In the genomic region with DNA sequence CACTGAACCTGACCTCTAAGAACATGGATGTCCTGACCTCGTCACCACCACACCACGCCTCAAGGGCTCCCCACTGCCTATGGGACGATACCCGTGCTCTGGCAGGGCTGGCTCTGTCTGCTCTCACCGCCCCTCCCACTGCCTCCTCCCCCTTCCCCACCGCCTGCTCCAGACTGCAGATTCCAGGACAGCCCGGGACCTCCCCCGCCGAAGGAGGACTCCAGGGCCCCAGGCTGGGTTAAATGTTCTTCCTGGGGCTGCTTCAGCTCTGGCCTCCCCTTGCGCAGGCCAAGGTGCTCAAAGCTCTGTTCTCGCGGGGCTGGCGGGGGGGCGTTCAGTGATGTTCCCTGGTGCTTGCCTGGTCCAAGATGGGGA, we compare ENCODE assay signal across 8 cellular contexts. TPM values are rescaled to one million over a fixed set of nuclear protein-coding genes. Genes with fewer than 3 reads are reported as not detected.
DNase-seq lines count a peak whose midpoint lies in the region; ATAC-seq, FAIRE-seq and TF ChIP-seq lines count a peak whose summit lies in the region.

No MANE protein-coding gene starts in this region.

- 5% methylated on average over 14 of the region's 14 CpGs for WGBS in thymus

- H3K27ac ChIP-seq in astrocyte (ENCODE audit: low read depth, low read length): no peak overlapping the region
- no peak overlapping the region for H3K27ac ChIP-seq in keratinocyte (ENCODE audit: control insufficient read depth, insufficient read depth, low read length)
- H3K27ac ChIP-seq in thymus (ENCODE audit: low read depth): no peak overlapping the region

- TF ChIP-seq POLR2A in GM12891 (IDR thresholded peaks at IDR 0.05; ENCODE audit: low read depth, low read length): no peak

- H4K20me1 ChIP-seq in astrocyte (ENCODE audit: insufficient read depth, low read length): peaks cover 3% of the 10 kb centered on the region
- no peaks in the 10 kb centered on the region for H4K20me1 ChIP-seq in keratinocyte (ENCODE audit: control insufficient read depth, extremely low read depth, insufficient read depth, low read length)

- no peaks in the 10 kb centered on the region for H3K36me3 ChIP-seq in astrocyte (ENCODE audit: insufficient read depth, low read length)
- no peaks in the 10 kb centered on the region for H3K36me3 ChIP-seq in keratinocyte (ENCODE audit: control insufficient read depth in 2 of 2, extremely low read depth in 1 of 2, insufficient read depth in 2 of 2, low read length in 2 of 2)
- no peaks in the 10 kb centered on the region for H3K36me3 ChIP-seq in thymus (ENCODE audit: control insufficient read depth, insufficient read depth)

- peak overlapping the region; percentile 94 for H3K4me2 ChIP-seq in astrocyte (ENCODE audit: low read length)
- H3K4me2 ChIP-seq in keratinocyte (ENCODE audit: control insufficient read depth, extremely low read depth, insufficient read depth, low read depth, low read length): peak overlapping the region; percentile 79

- dilution Hi-C loops in keratinocyte (cut with MboI; ENCODE audit: extremely low pct_ligation_motif_present, low sequenced_read_pairs): no loop called here

- no peaks in the 10 kb centered on the region for H3K9me1 ChIP-seq in keratinocyte (ENCODE audit: control insufficient read depth, extremely low read depth, insufficient read depth, low read length)

- H3K79me2 ChIP-seq in astrocyte (ENCODE audit: insufficient read depth, low read length) (peaks cover 5% of the 10 kb centered on the region), keratinocyte (ENCODE audit: control insufficient read depth, insufficient read depth, low read length) (no peaks in the 10 kb centered on the region)

- peak overlapping the region; percentile 71 for H3K4me3 Mint-ChIP-seq in astrocyte (ENCODE audit: unreplicated experiment)

- H3K27me3 ChIP-seq in astrocyte (ENCODE audit: insufficient read depth, low read length) (no peaks in the 10 kb centered on the region), keratinocyte (ENCODE audit: control insufficient read depth, extremely low read depth, insufficient read depth, low read length) (peaks cover 24% of the 10 kb centered on the region), thymus (ENCODE audit: control insufficient read depth, insufficient read depth) (peaks cover 64% of the 10 kb centered on the region)

- DNase-seq in HuH-7 (ENCODE audit: low spot score) (peak; percentile 88), astrocyte (ENCODE audit: low read depth) (peak; percentile 47), keratinocyte (ENCODE audit: low read depth, low spot score) (no peak), GM12891 (ENCODE audit: insufficient read length, low spot score) (no peak)

- no peak for FAIRE-seq in astrocyte (lab: Jason Lieb, UNC)
- FAIRE-seq in keratinocyte (lab: Jason Lieb, UNC): no peak
- FAIRE-seq in GM12891 (lab: Jason Lieb, UNC): no peak

- peak overlapping the region; percentile 96 for H2AFZ ChIP-seq in astrocyte (ENCODE audit: low read depth, low read length)
- peak overlapping the region; percentile 82 for H2AFZ ChIP-seq in keratinocyte (ENCODE audit: control insufficient read depth, low read length)

- no peaks in the 10 kb centered on the region for H3K9me3 Mint-ChIP-seq in astrocyte (ENCODE audit: unreplicated experiment)

- ATAC-seq in GM18498 (IDR thresholded peaks at IDR 0.05; ENCODE audit: unreplicated experiment) (peak; percentile 13), GM19397 (IDR thresholded peaks at IDR 0.05; ENCODE audit: unreplicated experiment) (no peak), HG03025 (IDR thresholded peaks at IDR 0.05; ENCODE audit: low FRiP score, unreplicated experiment) (no peak)

- H3K4me1 Mint-ChIP-seq in astrocyte (ENCODE audit: low read depth, unreplicated experiment): peaks cover 1% of the 10 kb centered on the region

- peaks cover 18% of the 10 kb centered on the region for H3K27me3 Mint-ChIP-seq in astrocyte (ENCODE audit: low read depth, unreplicated experiment)

- H3K4me1 ChIP-seq in astrocyte (ENCODE audit: insufficient read depth, low read length) (peaks cover 20% of the 10 kb centered on the region), keratinocyte (ENCODE audit: control insufficient read depth, extremely low read depth, insufficient read depth, low read length) (peaks cover 14% of the 10 kb centered on the region), thymus (ENCODE audit: control insufficient read depth, insufficient read depth, low read length) (peaks cover 12% of the 10 kb centered on the region)

- H3K4me3 ChIP-seq in astrocyte (ENCODE audit: insufficient read depth, low read depth, low read length): peak overlapping the region; percentile 32
- H3K4me3 ChIP-seq in keratinocyte (ENCODE audit: control insufficient read depth in 2 of 3, extremely low read depth in 1 of 3, insufficient read depth in 2 of 3, low read depth in 1 of 3, low read length in 3 of 3): peak overlapping the region in 1 of 3 experiments; percentile 55
- H3K4me3 ChIP-seq in thymus (ENCODE audit: low read length): peak overlapping the region; percentile 14

- peak overlapping the region; percentile 78 for H3K27ac Mint-ChIP-seq in astrocyte (ENCODE audit: unreplicated experiment)

- peak overlapping the region; percentile 66 for H3K9ac ChIP-seq in astrocyte (ENCODE audit: low read length)
- no peak overlapping the region for H3K9ac ChIP-seq in keratinocyte (ENCODE audit: control insufficient read depth, extremely low read depth, insufficient read depth, low read length)

- H3K9me3 ChIP-seq in astrocyte (ENCODE audit: insufficient read depth, low read depth, low read length) (no peaks in the 10 kb centered on the region), keratinocyte (ENCODE audit: control insufficient read depth, low read depth, low read length) (no peaks in the 10 kb centered on the region), thymus (ENCODE audit: control insufficient read depth) (no peaks in the 10 kb centered on the region)

- no peaks in the 10 kb centered on the region for H3K36me3 Mint-ChIP-seq in astrocyte (ENCODE audit: low read depth, unreplicated experiment)

- TF ChIP-seq CTCF in astrocyte (IDR thresholded peaks at IDR 0.05; ENCODE audit: insufficient read depth, low read depth, low read length) (no peak), keratinocyte (optimal IDR thresholded peaks at IDR 0.05 in 1 of 3, IDR thresholded peaks at IDR 0.05 in 1 of 3, conservative IDR thresholded peaks at IDR 0.05 in 1 of 3; ENCODE audit: extremely low read depth in 1 of 3, insufficient read depth in 2 of 3, low read length in 3 of 3) (no peak)

RNA-seq across cellular contexts. Expression of gene NPW, which starts 3.1 kb away (rescaled TPM):
- 2.1 and 2.9 TPM in 2 replicates for total RNA-seq in astrocyte
- 0.23 TPM in 1 of 3 replicates, not detected in the others for polyA plus RNA-seq in keratinocyte
- polyA plus RNA-seq in keratinocyte (2011; ENCODE audit: low read depth): not detected
- 0.13 TPM in 1 of 2 replicates, not detected in the other for polyA plus RNA-seq in keratinocyte (2011; cell fraction: cytosol; rRNA removed)
- polyA plus RNA-seq in keratinocyte (2011; cell fraction: nucleus; rRNA removed): 0.31 TPM in 1 of 2 replicates, not detected in the other
- polyA plus RNA-seq in keratinocyte (2012; ENCODE audit: low replicate concordance): 0.30 and 0.65 TPM in 2 replicates
- not detected in 3 replicates for polyA minus RNA-seq in keratinocyte
- not detected for polyA minus RNA-seq in keratinocyte (2011; cell fraction: cytosol; rRNA and poly(A)+ RNA removed)
- polyA minus RNA-seq in keratinocyte (2011; cell fraction: nucleus; rRNA and poly(A)+ RNA removed): not detected in 2 replicates
- 1.2 TPM for polyA plus RNA-seq in thymus
- 0.28 TPM for polyA plus RNA-seq in GM12891 (2012; ENCODE audit: low read depth, missing spikeins)

RNA-seq across cellular contexts. Expression of gene NHERF2, which starts 4.0 kb away (rescaled TPM):
- 92.5 and 106 TPM in 2 replicates for total RNA-seq in astrocyte
- polyA plus RNA-seq in keratinocyte: 5.9 to 10.1 TPM (median 9.0 TPM) in 3 replicates
- polyA plus RNA-seq in keratinocyte (2011; ENCODE audit: low read depth): 5.4 TPM
- polyA plus RNA-seq in keratinocyte (2011; cell fraction: cytosol; rRNA removed): 8.1 and 26.7 TPM in 2 replicates
- 7.5 and 11.2 TPM in 2 replicates for polyA plus RNA-seq in keratinocyte (2011; cell fraction: nucleus; rRNA removed)
- polyA plus RNA-seq in keratinocyte (2012; ENCODE audit: low replicate concordance): 8.2 and 19.8 TPM in 2 replicates
- polyA minus RNA-seq in keratinocyte: 3.3 to 14.2 TPM (median 4.8 TPM) in 3 replicates
- 21.1 TPM for polyA minus RNA-seq in keratinocyte (2011; cell fraction: cytosol; rRNA and poly(A)+ RNA removed)
- polyA minus RNA-seq in keratinocyte (2011; cell fraction: nucleus; rRNA and poly(A)+ RNA removed): 3.4 and 4.9 TPM in 2 replicates
- 23.4 TPM for polyA plus RNA-seq in thymus
- polyA plus RNA-seq in GM12891 (2012; ENCODE audit: low read depth, missing spikeins): not detected

RNA-seq across cellular contexts. Expression of gene ZNF598, which starts 13.1 kb away (rescaled TPM):
- 46.0 and 50.0 TPM in 2 replicates for total RNA-seq in astrocyte
- 18.0 to 35.5 TPM (median 24.0 TPM) in 3 replicates for polyA plus RNA-seq in keratinocyte
- polyA plus RNA-seq in keratinocyte (2011; ENCODE audit: low read depth): 117 TPM
- polyA plus RNA-seq in keratinocyte (2011; cell fraction: cytosol; rRNA removed): 15.1 and 41.0 TPM in 2 replicates
- polyA plus RNA-seq in keratinocyte (2011; cell fraction: nucleus; rRNA removed): 49.0 and 65.1 TPM in 2 replicates
- 34.4 and 46.1 TPM in 2 replicates for polyA plus RNA-seq in keratinocyte (2012; ENCODE audit: low replicate concordance)
- polyA minus RNA-seq in keratinocyte: 14.1 to 28.9 TPM (median 15.8 TPM) in 3 replicates
- 79.4 TPM for polyA minus RNA-seq in keratinocyte (2011; cell fraction: cytosol; rRNA and poly(A)+ RNA removed)
- polyA minus RNA-seq in keratinocyte (2011; cell fraction: nucleus; rRNA and poly(A)+ RNA removed): 33.0 and 37.2 TPM in 2 replicates
- 46.2 TPM for polyA plus RNA-seq in thymus
- 25.4 TPM for polyA plus RNA-seq in GM12891 (2012; ENCODE audit: low read depth, missing spikeins)

RNA-seq across cellular contexts. Expression of gene NTHL1, which starts 24.9 kb away (rescaled TPM):
- 13.2 and 13.7 TPM in 2 replicates for total RNA-seq in astrocyte
- 8.5 to 16.0 TPM (median 10.9 TPM) in 3 replicates for polyA plus RNA-seq in keratinocyte
- polyA plus RNA-seq in keratinocyte (2011; ENCODE audit: low read depth): 7.0 TPM
- 6.1 and 16.9 TPM in 2 replicates for polyA plus RNA-seq in keratinocyte (2011; cell fraction: cytosol; rRNA removed)
- 9.7 and 14.1 TPM in 2 replicates for polyA plus RNA-seq in keratinocyte (2011; cell fraction: nucleus; rRNA removed)
- 4.8 and 18.1 TPM in 2 replicates for polyA plus RNA-seq in keratinocyte (2012; ENCODE audit: low replicate concordance)
- polyA minus RNA-seq in keratinocyte: 8.6 to 10.6 TPM (median 9.2 TPM) in 3 replicates
- 24.7 TPM for polyA minus RNA-seq in keratinocyte (2011; cell fraction: cytosol; rRNA and poly(A)+ RNA removed)
- 5.4 and 9.2 TPM in 2 replicates for polyA minus RNA-seq in keratinocyte (2011; cell fraction: nucleus; rRNA and poly(A)+ RNA removed)
- 32.7 TPM for polyA plus RNA-seq in thymus
- polyA plus RNA-seq in GM12891 (2012; ENCODE audit: low read depth, missing spikeins): 15.1 TPM

RNA-seq across cellular contexts. Expression of gene TSC2, which starts 25.1 kb away (rescaled TPM):
- total RNA-seq in astrocyte: 89.5 and 94.6 TPM in 2 replicates
- 22.6 to 28.8 TPM (median 23.3 TPM) in 3 replicates for polyA plus RNA-seq in keratinocyte
- 92.2 TPM for polyA plus RNA-seq in keratinocyte (2011; ENCODE audit: low read depth)
- polyA plus RNA-seq in keratinocyte (2011; cell fraction: cytosol; rRNA removed): 19.2 and 33.9 TPM in 2 replicates
- polyA plus RNA-seq in keratinocyte (2011; cell fraction: nucleus; rRNA removed): 84.1 and 102 TPM in 2 replicates
- 39.4 and 44.8 TPM in 2 replicates for polyA plus RNA-seq in keratinocyte (2012; ENCODE audit: low replicate concordance)
- 57.4 to 178 TPM (median 59.4 TPM) in 3 replicates for polyA minus RNA-seq in keratinocyte
- 62.2 TPM for polyA minus RNA-seq in keratinocyte (2011; cell fraction: cytosol; rRNA and poly(A)+ RNA removed)
- 68.1 and 70.6 TPM in 2 replicates for polyA minus RNA-seq in keratinocyte (2011; cell fraction: nucleus; rRNA and poly(A)+ RNA removed)
- polyA plus RNA-seq in thymus: 61.8 TPM
- polyA plus RNA-seq in GM12891 (2012; ENCODE audit: low read depth, missing spikeins): 32.2 TPM

Comparison
In these comparisons a context has a peak if more than half of its experiments do, and no peak if none do; other contexts are left out.
1. DNase-seq: peak in HuH-7 (single experiment) and astrocyte (single experiment); none in keratinocyte (single experiment) and GM12891 (single experiment).